Comparison of ENCODE assay signal across 27 cellular contexts in genomic region chr3:105533955-105534354, GRCh38.
A peak's percentile ranks its signal among the peaks of the same experiment; 100 is the strongest.
DNase-seq lines count a peak whose midpoint lies in the region; ATAC-seq and TF ChIP-seq lines count a peak whose summit lies in the region.
"Had no signal": no experiment of that assay in that cellular context is flagged by ENCODE, and none has a peak within 500 bp of the region (broad histone marks: within the 10 kb centered on the region; RNA-seq: fewer than 3 reads in every experiment).

No MANE protein-coding gene starts in this region.

- H3K36me3 ChIP-seq in brain microvascular endothelial cell (replicated peaks) = no peaks in the 10 kb centered on the region

- intact Hi-C loops in natural killer cell (cut with micrococcal nuclease) = no loop called here

- H3K4me3 ChIP-seq in brain microvascular endothelial cell (ENCODE audit: low read depth, low read length) = no peak overlapping the region
- H3K4me3 ChIP-seq: K562 had no signal

- no peaks in the 10 kb centered on the region for H3K9me3 Mint-ChIP-seq in natural killer cell
- H3K9me3 Mint-ChIP-seq: CD8-positive, alpha-beta memory T cell had no signal

- H3K27ac ChIP-seq in brain microvascular endothelial cell = peak overlapping the region; percentile 38
- H3K27ac ChIP-seq: C4-2B, RWPE1 had no signal

- H3K4me1 Mint-ChIP-seq in natural killer cell = no peaks in the 10 kb centered on the region
- H3K4me1 Mint-ChIP-seq: CD8-positive, alpha-beta memory T cell had no signal

- in situ Hi-C loops in brain microvascular endothelial cell (cut with HindIII; ENCODE audit: low pct_ligation_motif_present, low sequenced_read_pairs) (no loop called here), GM13977 (cut with MboI; ENCODE audit: low pct_unique_long_range_greater_than_20kb, low sequenced_read_pairs, unreplicated experiment) (loop anchor here (25.0 kb wide), 1 partner anchor 1078 kb away; no protein-coding TSS in a partner anchor)

- H3K36me3 Mint-ChIP-seq in natural killer cell = no peaks in the 10 kb centered on the region

- TF ChIP-seq CTCF in brain microvascular endothelial cell (IDR thresholded peaks at IDR 0.05; ENCODE audit: low read depth, low read length, missing control alignments) = no peak
- no peak for TF ChIP-seq CTCF in natural killer cell (IDR thresholded peaks at IDR 0.05)
- no peak for TF ChIP-seq CTCF in GM13977 (IDR thresholded peaks at IDR 0.05; ENCODE audit: extremely low read depth, insufficient read depth, missing control alignments)

- H3K27me3 ChIP-seq in brain microvascular endothelial cell (replicated peaks) = no peaks in the 10 kb centered on the region

- peaks cover 0 to 6% of the 10 kb centered on the region in 2 donors for H3K27me3 Mint-ChIP-seq in natural killer cell (ENCODE audit: low read depth in 2 of 2)
- H3K27me3 Mint-ChIP-seq: CD8-positive, alpha-beta memory T cell had no signal

- no peak overlapping the region for H3K4me3 Mint-ChIP-seq in natural killer cell
- H3K4me3 Mint-ChIP-seq: CD8-positive, alpha-beta memory T cell had no signal

- DNase-seq in A172 (ENCODE audit: low spot score) = peak; percentile 27
- peak; percentile 13 for DNase-seq in NCI-H226
- DNase-seq in brain microvascular endothelial cell = peak; percentile 54
- DNase-seq in non-pigmented ciliary epithelial cell (ENCODE audit: low read depth) = peak; percentile 66
- no peak for DNase-seq in natural killer cell
- DNase-seq in HuH-7.5 (ENCODE audit: low spot score) = no peak
- DNase-seq in cerebellar nuclear complex (lab: John Stamatoyannopoulos, UW) = no peak
- DNase-seq in GM13977 (ENCODE audit: low spot score) = no peak
- DNase-seq: 8988T; Calu3; CD8-positive, alpha-beta memory T cell; DMS153; GDM1; GOT3; HCEC 1CT; MM.1S; NCI-H1048; NCI-H1417 treated with DMSO at 0.1 percent for 48 hours; NCI-H187; NCI-H510A treated with DMSO at 0.1 percent for 48 hours; NCI-H748 treated with DMSO at 0.1 percent for 48 hours; NK-92 treated with Interleukin-12 subunit alpha and Interleukin-12 subunit beta, amount 100 ng/mL, for 24 hours; SHP77 treated with DMSO at 0.1 percent for 48 hours; SK-N-SH had no signal

- ATAC-seq in natural killer cell = no peak
- ATAC-seq: K562 had no signal

- H3K27ac Mint-ChIP-seq in natural killer cell = no peak overlapping the region
- H3K27ac Mint-ChIP-seq: CD8-positive, alpha-beta memory T cell had no signal

Comparison
In these comparisons a context has a peak if more than half of its experiments do, and no peak if none do; other contexts are left out.
1. DNase-seq: peak in A172 (single experiment), NCI-H226 (single experiment), brain microvascular endothelial cell (single experiment) and non-pigmented ciliary epithelial cell (single experiment); none in natural killer cell (single experiment), HuH-7.5 (single experiment), cerebellar nuclear complex (0 of 2) and GM13977 (single experiment).